Comparison of ENCODE assay signal across 21 cellular contexts in genomic region chr21:27734146-27734545, GRCh38.
DNase-seq lines count a peak whose midpoint lies in the region; ATAC-seq and TF ChIP-seq lines count a peak whose summit lies in the region.
"Had no signal": no experiment of that assay in that cellular context is flagged by ENCODE, and none has a peak within 500 bp of the region (broad histone marks: within the 10 kb centered on the region; RNA-seq: fewer than 3 reads in every experiment).

No MANE protein-coding gene starts in this region.

- H3K9me3 ChIP-seq in fibroblast of lung (ENCODE audit: control insufficient read depth, insufficient read depth, low read depth, low read length): no peaks in the 10 kb centered on the region
- H3K9me3 ChIP-seq: esophagus muscularis mucosa, testis had no signal

- no peak overlapping the region for H3K27ac ChIP-seq in fibroblast of lung (ENCODE audit: insufficient read depth, low read length)
- H3K27ac ChIP-seq: esophagus muscularis mucosa, testis had no signal

- no peak overlapping the region for H3K4me3 ChIP-seq in fibroblast of lung (replicated peaks in 1 of 4; ENCODE audit: control extremely low read depth in 1 of 4, insufficient read depth in 1 of 4, low read depth in 3 of 4, low read length in 4 of 4)
- H3K4me3 ChIP-seq: esophagus muscularis mucosa, testis had no signal

- H3K36me3 ChIP-seq in fibroblast of lung (ENCODE audit: control insufficient read depth, insufficient read depth, low read length): no peaks in the 10 kb centered on the region
- H3K36me3 ChIP-seq: esophagus muscularis mucosa had no signal

- ATAC-seq in HG03469 (IDR thresholded peaks at IDR 0.05; ENCODE audit: unreplicated experiment): no peak

- no peak overlapping the region for H2AFZ ChIP-seq in fibroblast of lung (ENCODE audit: low read length)

- TF ChIP-seq CTCF in fibroblast of lung (conservative IDR thresholded peaks at IDR 0.05 in 1 of 2, IDR thresholded peaks at IDR 0.05 in 1 of 2; ENCODE audit: low read depth in 1 of 2, low read length in 2 of 2): no peak

- H3K27me3 ChIP-seq in fibroblast of lung (ENCODE audit: control insufficient read depth, insufficient read depth, low read length): no peaks in the 10 kb centered on the region
- H3K27me3 ChIP-seq: esophagus muscularis mucosa, testis had no signal

- no peaks in the 10 kb centered on the region for H3K4me1 ChIP-seq in fibroblast of lung (ENCODE audit: control insufficient read depth, extremely low read depth, insufficient read depth, low read length)
- H3K4me1 ChIP-seq: testis had no signal

- H3K4me2 ChIP-seq in fibroblast of lung (ENCODE audit: extremely low read depth, insufficient read depth, low read length): no peak overlapping the region

- no peak overlapping the region for H3K9ac ChIP-seq in fibroblast of lung (ENCODE audit: insufficient read depth, low read length)

- H3K79me2 ChIP-seq in fibroblast of lung (ENCODE audit: control insufficient read depth, insufficient read depth, low read length): no peaks in the 10 kb centered on the region

- H4K20me1 ChIP-seq in fibroblast of lung (ENCODE audit: control insufficient read depth, extremely low read depth, insufficient read depth, low read length): no peaks in the 10 kb centered on the region

- DNase-seq in Daoy (ENCODE audit: low read depth) (peak; percentile 12), NCI-H226 (peak; percentile 62), fibroblast of lung (ENCODE audit: low read depth in 2 of 2) (peak; percentile 64 to 83), renal cortical epithelial cell (ENCODE audit: low read depth) (peak; percentile 62), inferior parietal cortex (ENCODE audit: extremely low spot score) (no peak), NCI-H1105 treated with DMSO at 0.1 percent for 48 hours (lab: John Stamatoyannopoulos, UW) (no peak), NOMO-1 (lab: John Stamatoyannopoulos, UW; ENCODE audit: unreplicated experiment in 2 of 2) (no peak)
- DNase-seq: activated CD4-positive, alpha-beta T cell treated with anti-CD3 and anti-CD28 coated beads, Interleukin-2, amount 10 ng/mL, durations not matched to agents 24 days and 14 days; activated T-cell treated with anti-CD3 and anti-CD28 coated beads, Interleukin-2, amount 50 U/mL, for 1 hour; amniotic stem cell; DND-41; H7; MM.1S; NCI-H2029 treated with DMSO at 0.1 percent for 48 hours; NCI-H524 treated with DMSO at 0.1 percent for 48 hours; OCI-M1; retina; stimulated activated CD4-positive, alpha-beta T cell treated with anti-CD3 and anti-CD28 coated beads, Interleukin-1b, Interleukin-23, amount 100 ng/mL, for 48 hours; testis had no signal

Comparison
In these comparisons a context has a peak if more than half of its experiments do, and no peak if none do; other contexts are left out.
1. DNase-seq: peak in Daoy (single experiment), NCI-H226 (single experiment), fibroblast of lung (2 of 2) and renal cortical epithelial cell (single experiment); none in inferior parietal cortex (single experiment), NCI-H1105 treated with DMSO at 0.1 percent for 48 hours (single experiment) and NOMO-1 (0 of 2).